22 cellular contexts compared by ENCODE assay signal in the genomic region with DNA sequence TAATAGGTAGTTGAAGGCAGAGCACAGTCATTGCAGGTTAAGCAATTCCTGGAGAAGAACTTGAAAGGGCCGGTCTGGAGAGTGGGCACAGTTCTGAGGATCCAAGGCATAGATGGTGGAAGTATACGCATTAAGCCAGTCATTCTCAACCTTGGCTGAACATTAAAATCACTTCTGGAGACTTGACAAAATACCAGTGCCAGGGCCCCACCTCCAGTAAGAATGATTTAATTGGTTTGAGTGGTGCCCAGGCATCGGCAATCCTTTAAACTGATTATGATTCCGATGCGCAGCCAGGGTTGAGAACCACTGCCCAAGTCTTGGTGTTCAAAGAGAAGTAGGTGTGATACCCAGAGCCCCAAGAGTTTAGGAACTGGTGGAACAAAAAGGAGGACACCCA. TPM values are rescaled to one million over a fixed set of nuclear protein-coding genes. Genes with fewer than 3 reads are reported as not detected.
DNase-seq lines count a peak whose midpoint lies in the region; ATAC-seq, FAIRE-seq and TF ChIP-seq lines count a peak whose summit lies in the region.
"Had no signal": no experiment of that assay in that cellular context is flagged by ENCODE, and none has a peak within 500 bp of the region (broad histone marks: within the 10 kb centered on the region; RNA-seq: fewer than 3 reads in every experiment).

No MANE protein-coding gene starts in this region.

- in situ Hi-C loops in gastrocnemius medialis (cut with MboI; ENCODE audit: low sequenced_read_pairs in 4 of 4) = no loop called here
- in situ Hi-C loops in mammary epithelial cell (cut with MboI; ENCODE audit: low sequenced_read_pairs in 2 of 2) = no loop called here

- peak; percentile 54 for ATAC-seq in body of pancreas
- peak; percentile 35 to 62 (median 43) for ATAC-seq in pancreas
- ATAC-seq in gastrocnemius medialis = no peak
- no peak for ATAC-seq in HG02678 (IDR thresholded peaks at IDR 0.05; ENCODE audit: unreplicated experiment)
- no peak for ATAC-seq in GM19452 (IDR thresholded peaks at IDR 0.05; ENCODE audit: unreplicated experiment)
- ATAC-seq: CD8-positive, alpha-beta T cell had no signal

- no peak overlapping the region for H2AFZ ChIP-seq in mammary epithelial cell (ENCODE audit: low read depth, low read length)

- H3K4me3 ChIP-seq in body of pancreas = no peak overlapping the region
- H3K4me3 ChIP-seq in pancreas = no peak overlapping the region
- no peak overlapping the region for H3K4me3 ChIP-seq in gastrocnemius medialis
- H3K4me3 ChIP-seq in mammary epithelial cell (replicated peaks in 1 of 3; ENCODE audit: insufficient read depth in 1 of 3, low read depth in 2 of 3, low read length in 3 of 3) = no peak overlapping the region
- H3K4me3 ChIP-seq: A549; BLaER1 treated with 17β-estradiol and CSF1 and Interleukin-3, amounts not matched to agents 10 nM and 100 nM had no signal

- H3K27ac ChIP-seq in 22Rv1 = 0 out of 2 replicates have a peak overlapping the region, but pooled peaks have one; percentile 15
- peak overlapping the region; percentile 81 to 95 (median 89) for H3K27ac ChIP-seq in body of pancreas
- peak overlapping the region; percentile 35 to 83 (median 70) for H3K27ac ChIP-seq in pancreas
- H3K27ac ChIP-seq in gastrocnemius medialis = peak overlapping the region; percentile 45 to 77 (median 69)
- no peak overlapping the region for H3K27ac ChIP-seq in mammary epithelial cell (ENCODE audit: insufficient read depth, low read depth, low read length)
- H3K27ac ChIP-seq: A549; BLaER1 treated with 17β-estradiol and CSF1 and Interleukin-3, amounts not matched to agents 10 nM and 100 nM; C4-2B had no signal

- H3K79me2 ChIP-seq in mammary epithelial cell (ENCODE audit: insufficient read depth, low read length) = no peaks in the 10 kb centered on the region

- CTCF ChIA-PET in mammary epithelial cell (lab: Charles Lee; ENCODE audit: low non-redundant PET) = no interaction called here

- no peak overlapping the region for H3K4me2 ChIP-seq in mammary epithelial cell (ENCODE audit: insufficient read depth, low read depth, low read length)
- H3K4me2 ChIP-seq: A549; BLaER1 treated with 17β-estradiol and CSF1 and Interleukin-3, amounts not matched to agents 10 nM and 100 nM had no signal

- H3K27me3 ChIP-seq in body of pancreas (no peaks in the 10 kb centered on the region), pancreas (no peaks in the 10 kb centered on the region), gastrocnemius medialis (no peaks in the 10 kb centered on the region), mammary epithelial cell (ENCODE audit: insufficient read depth, low read length) (no peaks in the 10 kb centered on the region)
- H3K27me3 ChIP-seq: BLaER1 treated with 17β-estradiol and CSF1 and Interleukin-3, amounts not matched to agents 10 nM and 100 nM had no signal

- TF ChIP-seq CTCF in 22Rv1 (IDR thresholded peaks at IDR 0.05) (no peak), body of pancreas (IDR thresholded peaks at IDR 0.05) (no peak), pancreas (IDR thresholded peaks at IDR 0.05) (no peak), gastrocnemius medialis (IDR thresholded peaks at IDR 0.05 in 4 of 5, conservative IDR thresholded peaks at IDR 0.05 in 1 of 5) (no peak), mammary epithelial cell (conservative IDR thresholded peaks at IDR 0.05 in 1 of 2, IDR thresholded peaks at IDR 0.05 in 1 of 2; ENCODE audit: extremely low read depth in 1 of 2, insufficient read depth in 1 of 2, low read depth in 1 of 2, low read length in 2 of 2) (no peak)

- WGBS in body of pancreas, 2 donors = 36 to 50% methylated on average over 5 of the region's 5 CpGs
- 44 to 54% methylated on average over 5 of the region's 5 CpGs for WGBS in pancreas, 2 donors
- 90% methylated on average over 5 of the region's 5 CpGs for WGBS in mammary epithelial cell (ENCODE audit: low coverage, missing lambda C conversion rate)

- no TSS peak for BruUV-seq in mammary epithelial cell (replicated peaks; lab: Mats Ljungman, UMichigan)

- intact Hi-C loops in body of pancreas (cut with DNase I) = no loop called here
- intact Hi-C loops in pancreas (cut with DNase I) = no loop called here
- intact Hi-C loops in gastrocnemius medialis (cut with DNase I; ENCODE audit: low total_unique reads) = no loop called here
- intact Hi-C loops in mammary epithelial cell (cut with micrococcal nuclease) = no loop called here

- TF ChIP-seq POLR2A in body of pancreas (IDR thresholded peaks at IDR 0.05) = peak; percentile 8 to 43 (median 42)
- no peak for TF ChIP-seq POLR2A in gastrocnemius medialis (IDR thresholded peaks at IDR 0.05)

- no peak for FAIRE-seq in pancreas (lab: Jason Lieb, UNC)
- FAIRE-seq: A549, D721Med, G401.6, GM12891, GM19239 had no signal

- H4K20me1 ChIP-seq in mammary epithelial cell (ENCODE audit: insufficient read depth, low read length) = no peaks in the 10 kb centered on the region

- dilution Hi-C loops in mammary epithelial cell (cut with HindIII; ENCODE audit: low sequenced_read_pairs) = no loop called here

- H3K36me3 ChIP-seq in body of pancreas (replicated peaks in 1 of 2; ENCODE audit: insufficient read depth in 1 of 2, low read depth in 2 of 2) (no peaks in the 10 kb centered on the region), pancreas (no peaks in the 10 kb centered on the region), gastrocnemius medialis (no peaks in the 10 kb centered on the region), mammary epithelial cell (ENCODE audit: insufficient read depth, low read length) (no peaks in the 10 kb centered on the region)
- H3K36me3 ChIP-seq: BLaER1 treated with 17β-estradiol and CSF1 and Interleukin-3, amounts not matched to agents 10 nM and 100 nM had no signal

- DNase-seq in body of pancreas (peak; percentile 60 to 68 (median 62)), pancreas (no peak), gastrocnemius medialis (no peak), mammary epithelial cell (no peak), midbrain (lab: John Stamatoyannopoulos, UW) (no peak)
- DNase-seq: AML-193; Caco-2; Calu3; CD4-positive, alpha-beta T cell; CD8-positive, alpha-beta T cell; DMS79 treated with DMSO at 0.1 percent for 48 hours; GF-D8 had no signal

- no peaks in the 10 kb centered on the region for H3K9me3 ChIP-seq in body of pancreas
- H3K9me3 ChIP-seq in pancreas = no peaks in the 10 kb centered on the region
- H3K9me3 ChIP-seq in gastrocnemius medialis = no peaks in the 10 kb centered on the region
- H3K9me3 ChIP-seq in mammary epithelial cell (replicated peaks; ENCODE audit: insufficient read depth, low read length) = no peaks in the 10 kb centered on the region
- H3K9me3 ChIP-seq: A549; BLaER1 treated with 17β-estradiol and CSF1 and Interleukin-3, amounts not matched to agents 10 nM and 100 nM; Caco-2 had no signal

- peaks cover 61% of the 10 kb centered on the region for H3K4me1 ChIP-seq in body of pancreas
- H3K4me1 ChIP-seq in pancreas = peaks cover 20 to 50% (median 31%) of the 10 kb centered on the region in 3 donors
- H3K4me1 ChIP-seq in gastrocnemius medialis = peaks cover 25 to 30% of the 10 kb centered on the region in 2 donors
- H3K4me1 ChIP-seq in mammary epithelial cell (ENCODE audit: insufficient read depth, low read length) = peaks cover 7% of the 10 kb centered on the region
- H3K4me1 ChIP-seq: A549; BLaER1 treated with 17β-estradiol and CSF1 and Interleukin-3, amounts not matched to agents 10 nM and 100 nM; Caco-2 had no signal

- H3K9ac ChIP-seq in mammary epithelial cell (ENCODE audit: insufficient read depth, low read length) = no peak overlapping the region
- H3K9ac ChIP-seq: BLaER1 treated with 17β-estradiol and CSF1 and Interleukin-3, amounts not matched to agents 10 nM and 100 nM had no signal

RNA-seq across cellular contexts. Expression of a gene that starts 6.9 kb away (rescaled TPM):
- total RNA-seq in body of pancreas = 100 to 1,000 TPM; 331 to 469 TPM
- 100 to 1,000 TPM in 5 of 6 donors, 10 to 100 TPM in 1; 82.1 to 180 (median 147) TPM for total RNA-seq in pancreas
- polyA plus RNA-seq in pancreas = 10 to 100 TPM; 76.8 to 92.2 TPM
- 100 to 1,000 TPM in 2 of 4 donors, 10 to 100 TPM in 2; 51.6 to 132 (median 94.5) TPM for total RNA-seq in gastrocnemius medialis
- total RNA-seq in mammary epithelial cell = 10 to 100 TPM; 22.9 to 30.0 TPM
- polyA plus RNA-seq in mammary epithelial cell = 14.9 TPM
- 1.6 TPM for polyA minus RNA-seq in mammary epithelial cell

RNA-seq across cellular contexts. Expression of a gene that starts 26.6 kb away (rescaled TPM):
- total RNA-seq in body of pancreas (10 to 100 TPM in 1 of 2 donors, 1 to 10 TPM in 1; 9.1 to 12.2 TPM), pancreas (10 to 100 TPM in 2 of 6 donors, 1 to 10 TPM in 4; 7.0 to 12.7 (median 9.0) TPM), gastrocnemius medialis (10 to 100 TPM; 16.4 to 28.0 (median 23.7) TPM), mammary epithelial cell (10 to 100 TPM; 22.1 to 30.5 TPM)
- polyA plus RNA-seq in pancreas (10 to 100 TPM in 1 of 2 donors, 1 to 10 TPM in 1; 9.9 to 15.5 TPM), mammary epithelial cell (26.7 TPM)
- 6.6 TPM for polyA minus RNA-seq in mammary epithelial cell

RNA-seq across cellular contexts. Expression of a gene that starts 52.0 kb away (rescaled TPM):
- total RNA-seq in body of pancreas (1 to 10 TPM; 9.3 to 9.6 TPM), pancreas (10 to 100 TPM in 3 of 6 donors, 1 to 10 TPM in 3; 6.4 to 12.0 (median 10.2) TPM), gastrocnemius medialis (10 to 100 TPM in 2 of 4 donors, 1 to 10 TPM in 2; 5.9 to 14.6 (median 9.5) TPM), mammary epithelial cell (10 to 100 TPM; 14.7 to 28.6 TPM)
- polyA plus RNA-seq in pancreas (10 to 100 TPM in 1 of 2 donors, 1 to 10 TPM in 1; 8.7 to 19.0 TPM), mammary epithelial cell (29.1 TPM)
- polyA minus RNA-seq in mammary epithelial cell = 21.7 TPM

Comparison
In these comparisons a context has a peak if more than half of its experiments do, and no peak if none do; other contexts are left out.
1. ATAC-seq: peak in body of pancreas (single experiment) and pancreas (4 of 4); none in gastrocnemius medialis (0 of 2), HG02678 (single experiment) and GM19452 (single experiment).
2. DNase-seq: peak in body of pancreas (4 of 4); none in pancreas (0 of 6), gastrocnemius medialis (0 of 2), mammary epithelial cell (single experiment) and midbrain (single experiment).
3. POLR2A ChIP-seq: peak in body of pancreas (3 of 3); none in gastrocnemius medialis (0 of 2).